In genomic region chr19:40529093-40529954, GRCh38 we compare ENCODE assay signal across 8 cellular contexts. TPM values are rescaled to one million over a fixed set of nuclear protein-coding genes. Genes with fewer than 3 reads are reported as not detected.
DNase-seq lines count a peak whose midpoint lies in the region; ATAC-seq and TF ChIP-seq lines count a peak whose summit lies in the region.

No MANE protein-coding gene starts in this region.

- H3K27ac ChIP-seq in OCI-LY1 (ENCODE audit: low read depth, low read length, poor library complexity, severe bottlenecking) = no peak overlapping the region

- no peaks in the 10 kb centered on the region for H3K79me2 ChIP-seq in OCI-LY1 (ENCODE audit: insufficient read depth, low read length)

- H3K4me3 ChIP-seq in OCI-LY1 (ENCODE audit: low read depth, low read length, poor library complexity, severe bottlenecking) = peak overlapping the region; percentile 40
- peak overlapping the region; percentile 56 for H3K4me3 ChIP-seq in epithelial cell of proximal tubule (ENCODE audit: low read depth, low read length)

- H3K9me3 ChIP-seq in OCI-LY1 (ENCODE audit: low read length) = no peaks in the 10 kb centered on the region

- H3K9ac ChIP-seq in OCI-LY1 (ENCODE audit: low read length) = no peak overlapping the region

- H3K4me2 ChIP-seq in OCI-LY1 (ENCODE audit: low read length) = peak overlapping the region; percentile 51

- TF ChIP-seq CTCF in GM10266 (IDR thresholded peaks at IDR 0.05; ENCODE audit: control insufficient read depth, insufficient read depth, low read depth, missing control alignments) = peak; percentile 93
- TF ChIP-seq CTCF in OCI-LY1 (IDR thresholded peaks at IDR 0.05; ENCODE audit: low read length) = peak; percentile 90
- TF ChIP-seq CTCF in epithelial cell of proximal tubule (conservative IDR thresholded peaks at IDR 0.05; ENCODE audit: low read depth, low read length) = peak; percentile 85

- no peak for ATAC-seq in HG03571 (IDR thresholded peaks at IDR 0.05; ENCODE audit: unreplicated experiment)

- no peaks in the 10 kb centered on the region for H3F3A ChIP-seq in OCI-LY1 (ENCODE audit: insufficient read depth, low read length)

- H3K27me3 ChIP-seq in OCI-LY1 (ENCODE audit: insufficient read depth, low read length) = no peaks in the 10 kb centered on the region; the same call in 1 of the 2 replicates

- H2AFZ ChIP-seq in OCI-LY1 (ENCODE audit: low read length) = no peak overlapping the region

- no peaks in the 10 kb centered on the region for H3K9me2 ChIP-seq in OCI-LY1 (ENCODE audit: low read depth, low read length)

- peaks cover 10% of the 10 kb centered on the region for H3K4me1 ChIP-seq in OCI-LY1 (ENCODE audit: insufficient read depth, low read length, severe bottlenecking)

- no peaks in the 10 kb centered on the region for H3K36me3 ChIP-seq in OCI-LY1 (ENCODE audit: insufficient read depth, low read length)

- DNase-seq in GM10266 (ENCODE audit: extremely low spot score) = peak; percentile 99
- peak; percentile 99 for DNase-seq in HuH-7.5 (ENCODE audit: low spot score)
- peak; percentile 87 for DNase-seq in activated T-cell treated with anti-CD3 and anti-CD28 coated beads for 4 hours
- no peak for DNase-seq in epithelial cell of proximal tubule (ENCODE audit: low read depth)
- peak; percentile 86 for DNase-seq in mucosa of gallbladder (ENCODE audit: low spot score)
- DNase-seq in stimulated activated CD8-positive, alpha-beta memory T cell treated with anti-CD3 and anti-CD28 coated beads, Interleukin-2, amount 100 ng/mL, for 1 hour (ENCODE audit: low read depth in 2 of 2) = peak; percentile 78 to 83

- no peaks in the 10 kb centered on the region for H4K20me1 ChIP-seq in OCI-LY1 (ENCODE audit: insufficient read depth, low read length)

RNA-seq across cellular contexts. Expression of gene SHKBP1, which starts 47.3 kb away (rescaled TPM):
- total RNA-seq in epithelial cell of proximal tubule (108 and 113 TPM in 2 replicates), mucosa of gallbladder (80.9 TPM)
